8 cellular contexts compared by ENCODE assay signal in the genomic region with DNA sequence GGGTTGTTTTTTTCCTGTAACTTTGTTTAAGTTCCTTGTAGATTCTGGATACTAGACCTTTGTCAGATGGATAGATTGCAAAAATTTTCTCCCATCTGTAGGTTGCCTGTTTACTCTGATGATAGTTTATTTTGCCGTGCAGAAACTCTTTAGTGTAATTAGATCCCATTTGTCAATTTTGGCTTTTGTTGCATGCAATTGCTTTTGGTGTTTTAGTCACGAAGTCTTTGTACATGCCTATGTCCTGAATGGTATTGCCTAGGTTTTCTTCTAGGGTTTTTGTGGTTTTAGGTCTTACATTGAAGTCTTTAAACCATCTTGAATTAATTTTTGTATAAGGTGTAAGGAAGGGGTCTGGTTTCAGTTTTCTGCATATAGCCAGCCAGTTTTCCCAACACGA. TPM values are rescaled to one million over a fixed set of nuclear protein-coding genes. Genes with fewer than 3 reads are reported as not detected.
"Had no signal": no experiment of that assay in that cellular context is flagged by ENCODE, and none has a peak within 500 bp of the region (broad histone marks: within the 10 kb centered on the region; RNA-seq: fewer than 3 reads in every experiment).

No MANE protein-coding gene starts in this region.

RNA-seq across cellular contexts. Expression of a gene that starts 27.7 kb away (rescaled TPM):
- total RNA-seq: endodermal cell; gastrocnemius medialis; left ventricle myocardium superior; mesothelial cell of epicardium; mucosa of descending colon; myocyte; naive thymus-derived CD8-positive, alpha-beta T cell had no signal
- polyA plus RNA-seq: fibroblast of lung; naive thymus-derived CD8-positive, alpha-beta T cell had no signal
